Comparison of ENCODE assay signal across 17 cellular contexts in genomic region chr22:43846966-43847365, GRCh38. TPM values are rescaled to one million over a fixed set of nuclear protein-coding genes. Genes with fewer than 3 reads are reported as not detected.
DNase-seq lines count a peak whose midpoint lies in the region; ATAC-seq and TF ChIP-seq lines count a peak whose summit lies in the region.
"Had no signal": no experiment of that assay in that cellular context is flagged by ENCODE, and none has a peak within 500 bp of the region (broad histone marks: within the 10 kb centered on the region; RNA-seq: fewer than 3 reads in every experiment).

No MANE protein-coding gene starts in this region.

- peak; percentile 10 for DNase-seq in natural killer cell treated with Interleukin-12 subunit alpha and Interleukin-12 subunit beta and Interleukin-15 and Interleukin-18, amount 100 ng/mL, for 72 hours (ENCODE audit: low spot score)
- DNase-seq in natural killer cell (no peak), endothelial cell (ENCODE audit: low spot score) (no peak), osteoblast (ENCODE audit: insufficient read length, low spot score, missing footprints) (peak; percentile 87), iPS-NIHi7 (ENCODE audit: extremely low spot score) (no peak)
- no peak for DNase-seq in stimulated activated CD4-positive, alpha-beta T cell treated with anti-CD3 and anti-CD28 coated beads, Interleukin-1b, Interleukin-23, amount 100 ng/mL, for 48 hours
- no peak for DNase-seq in stimulated activated CD4-positive, alpha-beta T cell treated with anti-CD3 and anti-CD28 coated beads, Interleukin-2, amount 100 ng/mL, for 24 hours
- no peak for DNase-seq in CD8-positive, alpha-beta T cell
- DNase-seq: 8988T; AML-193; CD4-positive, CD25-positive, alpha-beta regulatory T cell; DMS79; GM23248; H7 had no signal

- POLR2A ChIA-PET in CD8-positive, alpha-beta T cell (lab: Charles Lee), result no interaction called here

- peaks cover 30% of the 10 kb centered on the region for H3K27me3 ChIP-seq in osteoblast (ENCODE audit: insufficient read depth, low read length)
- no peaks in the 10 kb centered on the region for H3K27me3 ChIP-seq in CD8-positive, alpha-beta T cell (ENCODE audit: insufficient read depth, low read length)
- H3K27me3 ChIP-seq: BLaER1 had no signal

- H3K9me3 Mint-ChIP-seq in natural killer cell treated with Interleukin-12 subunit alpha and Interleukin-12 subunit beta and Interleukin-15 and Interleukin-18, amount 100 ng/mL, for 72 hours, result no peaks in the 10 kb centered on the region
- H3K9me3 Mint-ChIP-seq in natural killer cell (no peaks in the 10 kb centered on the region), endothelial cell (ENCODE audit: unreplicated experiment) (no peaks in the 10 kb centered on the region)
- H3K9me3 Mint-ChIP-seq in CD8-positive, alpha-beta T cell, result no peaks in the 10 kb centered on the region
- H3K9me3 Mint-ChIP-seq: CD4-positive, CD25-positive, alpha-beta regulatory T cell had no signal

- no peaks in the 10 kb centered on the region for H3K36me3 ChIP-seq in osteoblast (ENCODE audit: insufficient read depth, low read length)
- H3K36me3 ChIP-seq in CD8-positive, alpha-beta T cell (ENCODE audit: insufficient read depth, low read length), result no peaks in the 10 kb centered on the region
- H3K36me3 ChIP-seq: BLaER1 had no signal

- H3K27ac Mint-ChIP-seq in natural killer cell treated with Interleukin-12 subunit alpha and Interleukin-12 subunit beta and Interleukin-15 and Interleukin-18, amount 100 ng/mL, for 72 hours, result no peak overlapping the region
- H3K27ac Mint-ChIP-seq in natural killer cell (no peak overlapping the region), endothelial cell (ENCODE audit: unreplicated experiment) (peak overlapping the region; percentile 85)
- H3K27ac Mint-ChIP-seq in CD8-positive, alpha-beta T cell, result no peak overlapping the region
- H3K27ac Mint-ChIP-seq: CD4-positive, CD25-positive, alpha-beta regulatory T cell had no signal

- intact Hi-C loops in natural killer cell (cut with micrococcal nuclease), result no loop called here
- intact Hi-C loops in CD8-positive, alpha-beta T cell (cut with DNase I, micrococcal nuclease), result no loop called here

- no peak for ATAC-seq in natural killer cell treated with Interleukin-12 subunit alpha and Interleukin-12 subunit beta and Interleukin-15 and Interleukin-18, amount 100 ng/mL, for 72 hours
- no peak for ATAC-seq in natural killer cell
- no peak for ATAC-seq in CD8-positive, alpha-beta T cell
- ATAC-seq: HepG2 had no signal

- CTCF ChIA-PET in CD8-positive, alpha-beta T cell (lab: Charles Lee), result no interaction called here

- no peaks in the 10 kb centered on the region for H3K4me1 Mint-ChIP-seq in natural killer cell treated with Interleukin-12 subunit alpha and Interleukin-12 subunit beta and Interleukin-15 and Interleukin-18, amount 100 ng/mL, for 72 hours (ENCODE audit: low read depth in 2 of 2)
- no peaks in the 10 kb centered on the region for H3K4me1 Mint-ChIP-seq in natural killer cell
- H3K4me1 Mint-ChIP-seq in endothelial cell (ENCODE audit: unreplicated experiment), result peaks cover 62% of the 10 kb centered on the region
- H3K4me1 Mint-ChIP-seq in CD8-positive, alpha-beta T cell (ENCODE audit: low read depth), result no peaks in the 10 kb centered on the region

- TF ChIP-seq CTCF in natural killer cell (IDR thresholded peaks at IDR 0.05) (no peak), endothelial cell (IDR thresholded peaks at IDR 0.05; ENCODE audit: unreplicated experiment) (no peak), osteoblast (IDR thresholded peaks at IDR 0.05; ENCODE audit: extremely low read depth, low read depth, low read length) (no peak)
- TF ChIP-seq CTCF in CD8-positive, alpha-beta T cell (IDR thresholded peaks at IDR 0.05), result no peak

- no peaks in the 10 kb centered on the region for H3K9me3 ChIP-seq in osteoblast (ENCODE audit: low read depth, low read length)
- H3K9me3 ChIP-seq in CD8-positive, alpha-beta T cell (ENCODE audit: low read length), result no peaks in the 10 kb centered on the region
- H3K9me3 ChIP-seq: BLaER1 had no signal

- H3K4me1 ChIP-seq in osteoblast (ENCODE audit: insufficient read depth, low read length), result no peaks in the 10 kb centered on the region
- no peaks in the 10 kb centered on the region for H3K4me1 ChIP-seq in CD8-positive, alpha-beta T cell (ENCODE audit: insufficient read depth, low read length)

- no peak overlapping the region for H3K4me3 ChIP-seq in osteoblast (ENCODE audit: insufficient read depth, low read length)
- no peak overlapping the region for H3K4me3 ChIP-seq in CD8-positive, alpha-beta T cell (ENCODE audit: low read depth, low read length)
- H3K4me3 ChIP-seq: BLaER1, GM23248 had no signal

- H4K20me1 ChIP-seq in osteoblast (ENCODE audit: insufficient read depth, low read length), result no peaks in the 10 kb centered on the region
- H4K20me1 ChIP-seq: BLaER1 had no signal

- H2AFZ ChIP-seq in osteoblast (ENCODE audit: low read length), result no peak overlapping the region
- H2AFZ ChIP-seq: GM23248 had no signal

- peaks cover 12 to 16% of the 10 kb centered on the region in 2 donors for H3K27me3 Mint-ChIP-seq in natural killer cell treated with Interleukin-12 subunit alpha and Interleukin-12 subunit beta and Interleukin-15 and Interleukin-18, amount 100 ng/mL, for 72 hours
- H3K27me3 Mint-ChIP-seq in natural killer cell (ENCODE audit: low read depth in 2 of 2) (peaks cover 0 to 11% of the 10 kb centered on the region in 2 donors), endothelial cell (ENCODE audit: unreplicated experiment) (peaks cover 9% of the 10 kb centered on the region)
- peaks cover 17% of the 10 kb centered on the region for H3K27me3 Mint-ChIP-seq in CD8-positive, alpha-beta T cell (ENCODE audit: low read depth)

- H3K79me2 ChIP-seq in osteoblast (ENCODE audit: insufficient read depth, low read length), result no peaks in the 10 kb centered on the region

- H3K4me3 Mint-ChIP-seq in natural killer cell treated with Interleukin-12 subunit alpha and Interleukin-12 subunit beta and Interleukin-15 and Interleukin-18, amount 100 ng/mL, for 72 hours, result no peak overlapping the region
- H3K4me3 Mint-ChIP-seq in natural killer cell (no peak overlapping the region), endothelial cell (ENCODE audit: unreplicated experiment) (no peak overlapping the region)
- H3K4me3 Mint-ChIP-seq in CD8-positive, alpha-beta T cell, result no peak overlapping the region
- H3K4me3 Mint-ChIP-seq: CD4-positive, CD25-positive, alpha-beta regulatory T cell had no signal

- no peak overlapping the region for H3K4me2 ChIP-seq in osteoblast (ENCODE audit: insufficient read depth, low read length)
- H3K4me2 ChIP-seq: BLaER1 had no signal

- no peak overlapping the region for H3K27ac ChIP-seq in osteoblast (ENCODE audit: low read depth, low read length)
- no peak overlapping the region for H3K27ac ChIP-seq in CD8-positive, alpha-beta T cell (ENCODE audit: low read depth, low read length)
- H3K27ac ChIP-seq: BLaER1, GM23248 had no signal

- H3K36me3 Mint-ChIP-seq in natural killer cell treated with Interleukin-12 subunit alpha and Interleukin-12 subunit beta and Interleukin-15 and Interleukin-18, amount 100 ng/mL, for 72 hours, result no peaks in the 10 kb centered on the region
- H3K36me3 Mint-ChIP-seq in natural killer cell (no peaks in the 10 kb centered on the region), endothelial cell (ENCODE audit: low read depth, unreplicated experiment) (peaks cover 6% of the 10 kb centered on the region)
- no peaks in the 10 kb centered on the region for H3K36me3 Mint-ChIP-seq in CD8-positive, alpha-beta T cell
- H3K36me3 Mint-ChIP-seq: CD4-positive, CD25-positive, alpha-beta regulatory T cell had no signal

RNA-seq across cellular contexts. Expression of gene SULT4A1, which starts 15.3 kb away (rescaled TPM):
- not detected for total RNA-seq in natural killer cell treated with Interleukin-12 subunit alpha and Interleukin-12 subunit beta and Interleukin-15 and Interleukin-18, amount 100 ng/mL, for 72 hours
- total RNA-seq in natural killer cell (not detected), endothelial cell (ENCODE audit: unreplicated experiment) (16.5 TPM), osteoblast (under 0.01 TPM in 1 of 2 replicates, not detected in the other)
- total RNA-seq in CD8-positive, alpha-beta T cell, result not detected
- total RNA-seq: CD4-positive, CD25-positive, alpha-beta regulatory T cell; GM23248; HepG2 had no signal

RNA-seq across cellular contexts. Expression of gene EFCAB6, which starts 34.9 kb away (rescaled TPM):
- 1 to 10 TPM in 1 of 2 donors, under 1 TPM in 1; 0.12 to 1.3 TPM for total RNA-seq in natural killer cell treated with Interleukin-12 subunit alpha and Interleukin-12 subunit beta and Interleukin-15 and Interleukin-18, amount 100 ng/mL, for 72 hours
- under 1 TPM; 0.23 to 0.35 (median 0.26) TPM for total RNA-seq in natural killer cell
- 0.69 TPM for total RNA-seq in endothelial cell (ENCODE audit: unreplicated experiment)
- total RNA-seq in osteoblast, result 1.8 and 2.9 TPM in 2 replicates
- total RNA-seq in CD8-positive, alpha-beta T cell, result under 1 TPM in 1 of 2 experiments, not detected in 1; 0.22 TPM
- total RNA-seq: CD4-positive, CD25-positive, alpha-beta regulatory T cell; HepG2 had no signal

RNA-seq across cellular contexts. Expression of gene PNPLA5, which starts 44.8 kb away (rescaled TPM):
- not detected for total RNA-seq in natural killer cell treated with Interleukin-12 subunit alpha and Interleukin-12 subunit beta and Interleukin-15 and Interleukin-18, amount 100 ng/mL, for 72 hours
- total RNA-seq in natural killer cell (not detected), endothelial cell (ENCODE audit: unreplicated experiment) (not detected), osteoblast (not detected in 2 replicates)
- total RNA-seq in CD8-positive, alpha-beta T cell, result not detected
- total RNA-seq: CD4-positive, CD25-positive, alpha-beta regulatory T cell; G401; GM23248; HepG2 had no signal

Comparison
In these comparisons a context has a peak if more than half of its experiments do, and no peak if none do; other contexts are left out.
1. DNase-seq: peak in natural killer cell treated with Interleukin-12 subunit alpha and Interleukin-12 subunit beta and Interleukin-15 and Interleukin-18, amount 100 ng/mL, for 72 hours (single experiment) and osteoblast (single experiment); none in natural killer cell (single experiment), endothelial cell (single experiment), iPS-NIHi7 (single experiment), stimulated activated CD4-positive, alpha-beta T cell treated with anti-CD3 and anti-CD28 coated beads, Interleukin-1b, Interleukin-23, amount 100 ng/mL, for 48 hours (single experiment), stimulated activated CD4-positive, alpha-beta T cell treated with anti-CD3 and anti-CD28 coated beads, Interleukin-2, amount 100 ng/mL, for 24 hours (0 of 2) and CD8-positive, alpha-beta T cell (0 of 7).
2. RNA of gene SULT4A1, which starts 15.3 kb away (total RNA-seq): 16.5 TPM in endothelial cell (single experiment); not detected in natural killer cell treated with Interleukin-12 subunit alpha and Interleukin-12 subunit beta and Interleukin-15 and Interleukin-18, amount 100 ng/mL, for 72 hours, not detected in natural killer cell, under 0.01 TPM in osteoblast and not detected in CD8-positive, alpha-beta T cell; every median in the first group is over 10 times any median in the second.